ENCODE assay signal across 1 cellular context in genomic region chr16:83900611-83901010, GRCh38.
TF ChIP-seq lines count a peak whose summit lies in the region.

No MANE protein-coding gene starts in this region.

TF ChIP-seq in GM12878, 131 proteins besides CTCF, POLR2A, EP300 and RAD21:
- no peak for TF ChIP-seq YBX1 (IDR thresholded peaks at IDR 0.05)
